ENCODE assay signal across 9 cellular contexts in genomic region chr16:49463529-49463928, GRCh38.
DNase-seq lines count a peak whose midpoint lies in the region; ATAC-seq and TF ChIP-seq lines count a peak whose summit lies in the region.
"Had no signal": no experiment of that assay in that cellular context is flagged by ENCODE, and none has a peak within 500 bp of the region (broad histone marks: within the 10 kb centered on the region; RNA-seq: fewer than 3 reads in every experiment).

No MANE protein-coding gene starts in this region.

- peaks cover 21% of the 10 kb centered on the region for H3K27me3 Mint-ChIP-seq in Caco-2 (ENCODE audit: insufficient read depth, unreplicated experiment)

- ATAC-seq in HG02642 (IDR thresholded peaks at IDR 0.05; ENCODE audit: poor library complexity, unreplicated experiment) = peak; percentile 89

- H3K9me3 Mint-ChIP-seq in Caco-2 (ENCODE audit: unreplicated experiment) = no peaks in the 10 kb centered on the region

- CTCF ChIA-PET in Caco-2 (lab: Charles Lee) = no interaction called here

- no peak overlapping the region for H3K27ac Mint-ChIP-seq in Caco-2 (ENCODE audit: unreplicated experiment)

- intact Hi-C loops in Caco-2 (cut with micrococcal nuclease; ENCODE audit: unreplicated experiment) = no loop called here

- H3K36me3 ChIP-seq in Caco-2 (ENCODE audit: control insufficient read depth, insufficient read depth, low read length) = no peaks in the 10 kb centered on the region
- H3K36me3 ChIP-seq: ascending aorta had no signal

- no peaks in the 10 kb centered on the region for H3K4me1 Mint-ChIP-seq in Caco-2 (ENCODE audit: low read depth, unreplicated experiment)

- no peaks in the 10 kb centered on the region for H3K9me3 ChIP-seq in Caco-2
- H3K9me3 ChIP-seq: ascending aorta had no signal

- H3K4me1 ChIP-seq in Caco-2 = no peaks in the 10 kb centered on the region
- H3K4me1 ChIP-seq: ascending aorta had no signal

- H3K4me3 Mint-ChIP-seq in Caco-2 (ENCODE audit: unreplicated experiment) = no peak overlapping the region

- POLR2A ChIA-PET in Caco-2 (lab: Charles Lee) = no interaction called here

- H3K4me3 ChIP-seq in GM12864 (ENCODE audit: low read depth, low read length) (no peak overlapping the region), Caco-2 (ENCODE audit: low read depth, low read length) (no peak overlapping the region)
- H3K4me3 ChIP-seq: ascending aorta had no signal

- no peaks in the 10 kb centered on the region for H3K36me3 Mint-ChIP-seq in Caco-2 (ENCODE audit: insufficient read depth, unreplicated experiment)

- peak; percentile 91 for DNase-seq in GM12864 (ENCODE audit: low read depth)
- peak; percentile 74 for DNase-seq in NCI-H748 treated with DMSO at 0.1 percent for 48 hours (lab: John Stamatoyannopoulos, UW)
- DNase-seq in activated effector memory CD4-positive, alpha-beta T cell treated with Interleukin-2 at 50 U/mL for 16 hours = peak; percentile 67
- peak; percentile 38 for DNase-seq in stimulated activated CD8-positive, alpha-beta memory T cell treated with anti-CD3 and anti-CD28 coated beads, Interleukin-12 subunit alpha, Interleukin-12 subunit beta, amount 100 ng/mL, for 1 hour (ENCODE audit: low read depth)
- DNase-seq in NCI-H2029 (lab: John Stamatoyannopoulos, UW) = no peak
- no peak for DNase-seq in ecto neural progenitor cell (ENCODE audit: low spot score)
- DNase-seq in Caco-2 = no peak

- no peaks in the 10 kb centered on the region for H3K27me3 ChIP-seq in Caco-2 (replicated peaks; ENCODE audit: control insufficient read depth, insufficient read depth, low read length)
- H3K27me3 ChIP-seq: ascending aorta had no signal

- BruUV-seq in Caco-2 (replicated peaks; lab: Mats Ljungman, UMichigan) = no TSS peak

- TF ChIP-seq CTCF in GM12864 (IDR thresholded peaks at IDR 0.05; ENCODE audit: low read depth, low read length, missing control alignments) = no peak
- TF ChIP-seq CTCF in Caco-2 (IDR thresholded peaks at IDR 0.05; ENCODE audit: insufficient read depth in 1 of 2, low read depth in 1 of 2, low read length in 1 of 2, severe bottlenecking in 1 of 2, unreplicated experiment in 1 of 2) = no peak

Comparison
In these comparisons a context has a peak if more than half of its experiments do, and no peak if none do; other contexts are left out.
1. DNase-seq: peak in GM12864 (single experiment), NCI-H748 treated with DMSO at 0.1 percent for 48 hours (single experiment), activated effector memory CD4-positive, alpha-beta T cell treated with Interleukin-2 at 50 U/mL for 16 hours (single experiment) and stimulated activated CD8-positive, alpha-beta memory T cell treated with anti-CD3 and anti-CD28 coated beads, Interleukin-12 subunit alpha, Interleukin-12 subunit beta, amount 100 ng/mL, for 1 hour (single experiment); none in NCI-H2029 (single experiment), ecto neural progenitor cell (single experiment) and Caco-2 (0 of 2).